8 cellular contexts compared by ENCODE assay signal in genomic region chr7:35624299-35625186, GRCh38.
DNase-seq lines count a peak whose midpoint lies in the region; ATAC-seq and TF ChIP-seq lines count a peak whose summit lies in the region.

No MANE protein-coding gene starts in this region.

- peaks cover 4% of the 10 kb centered on the region; the same call in 1 of the 2 replicates for H3F3A ChIP-seq in DOHH2 (ENCODE audit: control insufficient read depth, insufficient read depth)

- no peaks in the 10 kb centered on the region for H3K36me3 Mint-ChIP-seq in activated naive CD4-positive, alpha-beta T cell treated with anti-CD3 and anti-CD28 coated beads for 36 hours (ENCODE audit: low read depth)

- TF ChIP-seq CTCF in DOHH2 (IDR thresholded peaks at IDR 0.05; ENCODE audit: low read depth, low read length, poor library complexity, severe bottlenecking) (peak; percentile 96), HL-60 (IDR thresholded peaks at IDR 0.05; ENCODE audit: insufficient read depth, low read length) (peak; percentile 93), heart left ventricle (IDR thresholded peaks at IDR 0.05) (peak; percentile 72 to 89 (median 82))

- DNase-seq in HL-60 (ENCODE audit: low read depth in 1 of 2, low spot score in 1 of 2) (peak; percentile 26 to 40), OCI-M1 (lab: John Stamatoyannopoulos, UW) (peak; percentile 61), heart left ventricle (peak in 3 of 5 donors; percentile 18 to 36 (median 25)), renal cortical epithelial cell (ENCODE audit: low read depth) (peak; percentile 32), T1000 (lab: John Stamatoyannopoulos, UW) (no peak)
- peak; percentile 51 for DNase-seq in activated naive CD4-positive, alpha-beta T cell treated with anti-CD3 and anti-CD28 coated beads for 36 hours

- no peaks in the 10 kb centered on the region for H3K9me3 Mint-ChIP-seq in activated naive CD4-positive, alpha-beta T cell treated with anti-CD3 and anti-CD28 coated beads for 36 hours

- no peaks in the 10 kb centered on the region for H3K9me2 ChIP-seq in DOHH2 (replicated peaks; ENCODE audit: control insufficient read depth, low read length)

- no peak overlapping the region for H3K4me3 Mint-ChIP-seq in activated naive CD4-positive, alpha-beta T cell treated with anti-CD3 and anti-CD28 coated beads for 36 hours

- no peak overlapping the region for H3K27ac Mint-ChIP-seq in activated naive CD4-positive, alpha-beta T cell treated with anti-CD3 and anti-CD28 coated beads for 36 hours

- no peaks in the 10 kb centered on the region for H3K9me3 ChIP-seq in DOHH2 (ENCODE audit: control insufficient read depth, insufficient read depth, low read length)
- H3K9me3 ChIP-seq in heart left ventricle: no peaks in the 10 kb centered on the region

- CTCF ChIA-PET in activated naive CD4-positive, alpha-beta T cell treated with anti-CD3 and anti-CD28 coated beads for 36 hours (lab: Charles Lee): interaction anchor here (0.6 to 2.9 kb wide), 34 partner anchors 8 to 426 kb away, joined by 3 to 22 read pairs (median 4); no protein-coding TSS in a partner anchor

- H3K4me3 ChIP-seq in DOHH2 (ENCODE audit: low read length) (no peak overlapping the region), HL-60 (replicated peaks; ENCODE audit: insufficient read depth, low read length) (no peak overlapping the region), heart left ventricle (no peak overlapping the region)

- intact Hi-C loops in activated naive CD4-positive, alpha-beta T cell treated with anti-CD3 and anti-CD28 coated beads for 36 hours (cut with micrococcal nuclease): loop anchor here (1.0 to 10.0 kb wide), 9 partner anchors 87 to 1300 kb away; no protein-coding TSS in a partner anchor
- intact Hi-C loops in heart left ventricle (cut with DNase I): loop anchor here (2.0 to 10.0 kb wide), 7 partner anchors 87 to 550 kb away; no protein-coding TSS in a partner anchor

- H3K27me3 ChIP-seq in DOHH2 (ENCODE audit: control insufficient read depth, low read length) (no peaks in the 10 kb centered on the region), HL-60 (ENCODE audit: insufficient read depth, poor library complexity, severe bottlenecking) (peaks cover 3% of the 10 kb centered on the region), heart left ventricle (no peaks in the 10 kb centered on the region)

- H3K4me2 ChIP-seq in DOHH2 (ENCODE audit: low read length): no peak overlapping the region

- TF ChIP-seq POLR2A in heart left ventricle (IDR thresholded peaks at IDR 0.05): no peak

- peaks cover 2% of the 10 kb centered on the region for H3K4me1 Mint-ChIP-seq in activated naive CD4-positive, alpha-beta T cell treated with anti-CD3 and anti-CD28 coated beads for 36 hours (ENCODE audit: low read depth)

- no peaks in the 10 kb centered on the region for H3K79me2 ChIP-seq in DOHH2 (ENCODE audit: control insufficient read depth, low read length)

- ATAC-seq in GM21381 (IDR thresholded peaks at IDR 0.05; ENCODE audit: unreplicated experiment) (peak; percentile 79), heart left ventricle (peak; percentile 76 to 88 (median 84))

- H3K27ac ChIP-seq in DOHH2 (ENCODE audit: low read depth, low read length): no peak overlapping the region
- H3K27ac ChIP-seq in HL-60 (replicated peaks): no peak overlapping the region
- no peak overlapping the region for H3K27ac ChIP-seq in heart left ventricle

- no peaks in the 10 kb centered on the region for H3K36me3 ChIP-seq in DOHH2 (ENCODE audit: control insufficient read depth, low read length)
- H3K36me3 ChIP-seq in heart left ventricle: peaks cover 0 to 28% (median 20%) of the 10 kb centered on the region in 9 donors

- H4K20me1 ChIP-seq in DOHH2 (ENCODE audit: control insufficient read depth, insufficient read depth, low read depth, low read length): no peaks in the 10 kb centered on the region

- no peaks in the 10 kb centered on the region for H3K27me3 Mint-ChIP-seq in activated naive CD4-positive, alpha-beta T cell treated with anti-CD3 and anti-CD28 coated beads for 36 hours (ENCODE audit: low read depth)

- WGBS in heart left ventricle, 4 donors: 31 to 42% (median 35%) methylated on average over 14 to 16 of the region's 16 CpGs

- H3K4me1 ChIP-seq in DOHH2 (ENCODE audit: control insufficient read depth, low read length): no peaks in the 10 kb centered on the region
- H3K4me1 ChIP-seq in heart left ventricle: peaks cover 0 to 9% (median 4%) of the 10 kb centered on the region in 12 donors
